11 cellular contexts compared by ENCODE assay signal in the genomic region with DNA sequence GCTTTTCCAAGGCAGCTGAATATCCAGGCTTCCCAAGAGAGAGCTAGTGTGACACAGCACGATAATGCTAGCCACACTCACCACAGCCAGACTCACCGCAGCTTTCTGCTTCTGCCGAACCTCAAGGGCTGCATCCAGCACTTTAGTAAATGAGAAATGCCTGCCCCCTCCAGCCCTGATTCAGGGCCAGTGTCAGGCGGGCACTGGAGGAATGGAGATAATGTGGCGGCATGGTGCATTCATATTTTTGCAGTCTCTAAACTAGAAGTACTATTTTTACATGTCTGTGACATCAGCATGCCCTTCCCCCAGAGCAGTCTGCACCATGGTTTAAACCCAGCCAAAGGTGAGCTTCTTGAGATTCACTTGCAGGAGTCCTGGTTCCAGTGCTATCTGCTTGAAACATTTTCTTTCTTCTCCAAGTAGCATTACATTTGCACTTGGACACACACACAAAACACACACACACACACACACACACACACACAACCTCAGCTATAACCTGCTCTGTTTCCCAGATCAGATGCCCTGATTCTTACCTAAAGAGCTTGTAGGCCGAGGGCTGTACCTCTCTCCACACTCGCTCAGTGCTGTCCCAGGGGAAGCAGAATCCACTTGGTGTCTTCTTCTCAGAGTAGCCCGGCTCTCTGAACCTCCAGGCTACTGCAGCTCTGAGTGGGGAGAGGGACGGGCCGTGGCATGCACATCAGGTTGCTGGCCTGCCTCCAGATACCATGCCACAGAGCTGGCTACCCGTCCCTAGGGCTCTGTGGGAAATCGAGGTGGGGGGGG. TPM values are rescaled to one million over a fixed set of nuclear protein-coding genes. Genes with fewer than 3 reads are reported as not detected.
DNase-seq lines count a peak whose midpoint lies in the region; ATAC-seq and TF ChIP-seq lines count a peak whose summit lies in the region.
"Had no signal": no experiment of that assay in that cellular context is flagged by ENCODE, and none has a peak within 500 bp of the region (broad histone marks: within the 10 kb centered on the region; RNA-seq: fewer than 3 reads in every experiment).

A gene (minus strand): TSS at position 673 of the 792 bp plus-strand sequence. CDS start 71,963 bp downstream, outside the sequence.

- peak within 1 kb of the TSS; percentile 64 to 76 (median 70) for H3K27ac ChIP-seq in esophagus muscularis mucosa (replicated peaks in 1 of 4)

- intact Hi-C loops in esophagus muscularis mucosa (cut with DNase I): loop anchor here (10.0 kb wide), 1 partner anchor 531 kb away; no protein-coding TSS in a partner anchor

- H3K4me1 Mint-ChIP-seq in activated CD8-positive, alpha-beta memory T cell treated with anti-CD3 and anti-CD28 coated beads, Interleukin-2, amount 10 ng/mL, durations not matched to agents 7 days and 5 days: no peaks in the 10 kb centered on the region
- H3K4me1 Mint-ChIP-seq in nephron: peaks cover 43% of the 10 kb centered on the region

- TF ChIP-seq EP300 in esophagus muscularis mucosa (IDR thresholded peaks at IDR 0.05): no peak

- no peaks in the 10 kb centered on the region for H3K9me3 ChIP-seq in esophagus muscularis mucosa

- TF ChIP-seq CTCF in esophagus muscularis mucosa (IDR thresholded peaks at IDR 0.05) (no peak), nephron (IDR thresholded peaks at IDR 0.05; ENCODE audit: unreplicated experiment in 3 of 3) (no peak)

- H3K9me3 Mint-ChIP-seq in activated CD8-positive, alpha-beta memory T cell treated with anti-CD3 and anti-CD28 coated beads, Interleukin-2, amount 10 ng/mL, durations not matched to agents 7 days and 5 days (ENCODE audit: low read depth): no peaks in the 10 kb centered on the region
- H3K9me3 Mint-ChIP-seq in nephron: no peaks in the 10 kb centered on the region

- H3K27me3 Mint-ChIP-seq in activated CD8-positive, alpha-beta memory T cell treated with anti-CD3 and anti-CD28 coated beads, Interleukin-2, amount 10 ng/mL, durations not matched to agents 7 days and 5 days: peaks cover 7% of the 10 kb centered on the region
- peaks cover 18% of the 10 kb centered on the region for H3K27me3 Mint-ChIP-seq in nephron (ENCODE audit: low read depth)

- WGBS in esophagus muscularis mucosa: 34% methylated on average over 12 of the region's 12 CpGs

- H3K36me3 Mint-ChIP-seq in activated CD8-positive, alpha-beta memory T cell treated with anti-CD3 and anti-CD28 coated beads, Interleukin-2, amount 10 ng/mL, durations not matched to agents 7 days and 5 days: no peaks in the 10 kb centered on the region
- no peaks in the 10 kb centered on the region for H3K36me3 Mint-ChIP-seq in nephron (ENCODE audit: low read depth)

- H3K4me3 ChIP-seq in esophagus muscularis mucosa: peak within 1 kb of the TSS in 2 of 4 donors; percentile 1 to 8

- H3K4me1 ChIP-seq in esophagus muscularis mucosa: peaks cover 30 to 47% (median 33%) of the 10 kb centered on the region in 4 donors

- CTCF ChIA-PET in activated CD8-positive, alpha-beta memory T cell treated with anti-CD3 and anti-CD28 coated beads, Interleukin-2, amount 10 ng/mL, durations not matched to agents 7 days and 5 days (lab: Charles Lee): interaction anchor here (1.3 to 1.9 kb wide), 3 partner anchors 13 to 195 kb away, joined by 3 to 6 read pairs (median 4); no protein-coding TSS in a partner anchor

- H3K4me3 Mint-ChIP-seq in activated CD8-positive, alpha-beta memory T cell treated with anti-CD3 and anti-CD28 coated beads, Interleukin-2, amount 10 ng/mL, durations not matched to agents 7 days and 5 days: no peak within 1 kb of the TSS
- no peak within 1 kb of the TSS for H3K4me3 Mint-ChIP-seq in nephron

- ATAC-seq in activated CD8-positive, alpha-beta memory T cell treated with anti-CD3 and anti-CD28 coated beads, Interleukin-2, amount 10 ng/mL, durations not matched to agents 7 days and 5 days: no peak
- ATAC-seq in HG03045 (IDR thresholded peaks at IDR 0.05; ENCODE audit: unreplicated experiment): no peak
- no peak for ATAC-seq in GM19324 (IDR thresholded peaks at IDR 0.05; ENCODE audit: low FRiP score, unreplicated experiment)

- DNase-seq in activated CD8-positive, alpha-beta memory T cell treated with anti-CD3 and anti-CD28 coated beads, Interleukin-2, amount 50 U/mL, for 48 hours: peak; percentile 12
- DNase-seq in activated CD8-positive, alpha-beta memory T cell treated with anti-CD3 and anti-CD28 coated beads, Interleukin-2, amount 10 ng/mL, durations not matched to agents 7 days and 5 days: no peak
- DNase-seq in esophagus muscularis mucosa (ENCODE audit: extremely low spot score): no peak
- DNase-seq in stimulated activated CD8-positive, alpha-beta memory T cell treated with anti-CD3 and anti-CD28 coated beads, Interleukin-4, amount 100 ng/mL, for 48 hours: no peak
- no peak for DNase-seq in dermis blood vessel endothelial cell
- DNase-seq: activated naive CD4-positive, alpha-beta T cell treated with anti-CD3 and anti-CD28 coated beads, Interleukin-2, amount 50 U/mL, for 16 hours; kidney; SHP77 treated with DMSO at 0.1 percent for 48 hours had no signal

- H3K27ac Mint-ChIP-seq in activated CD8-positive, alpha-beta memory T cell treated with anti-CD3 and anti-CD28 coated beads, Interleukin-2, amount 10 ng/mL, durations not matched to agents 7 days and 5 days: no peak within 1 kb of the TSS
- peak within 1 kb of the TSS; percentile 65 to 74 (median 72) for H3K27ac Mint-ChIP-seq in nephron

- no peaks in the 10 kb centered on the region for H3K36me3 ChIP-seq in esophagus muscularis mucosa

- no peaks in the 10 kb centered on the region for H3K27me3 ChIP-seq in esophagus muscularis mucosa

- TF ChIP-seq POLR2A in esophagus muscularis mucosa (IDR thresholded peaks at IDR 0.05; ENCODE audit: low read depth): no peak

RNA-seq across cellular contexts. Expression of the gene that starts here (rescaled TPM):
- not detected for total RNA-seq in activated CD8-positive, alpha-beta memory T cell treated with anti-CD3 and anti-CD28 coated beads, Interleukin-2, amount 10 ng/mL, durations not matched to agents 7 days and 5 days
- total RNA-seq in esophagus muscularis mucosa (1 to 10 TPM; 1.7 to 4.0 (median 2.9) TPM), dermis blood vessel endothelial cell (0.19 and 0.85 TPM in 2 replicates)
